In the genomic region with DNA sequence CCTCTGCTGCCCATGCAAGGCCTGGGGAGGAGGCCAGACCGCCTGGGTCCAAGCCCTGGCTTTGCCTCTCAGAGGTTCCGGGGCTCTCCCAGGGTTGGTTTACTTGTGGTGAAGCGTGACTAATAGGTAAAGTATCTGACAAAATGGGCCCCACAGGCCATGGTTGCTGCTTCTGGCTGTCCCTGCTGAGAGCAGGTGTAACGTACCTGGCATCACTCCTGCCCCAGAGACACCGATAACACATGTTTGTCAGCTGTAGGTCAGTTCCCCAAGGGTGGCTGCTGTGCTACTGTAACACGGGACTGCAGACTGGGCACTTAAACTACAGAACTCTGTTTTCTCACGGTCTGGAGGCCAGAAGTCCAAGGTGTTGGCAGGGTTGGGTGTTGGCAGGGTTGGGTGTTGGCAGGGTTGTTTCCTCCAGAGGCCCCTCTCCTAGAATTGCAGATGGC, we compare ENCODE assay signal across 1 cellular context.
TF ChIP-seq lines count a peak whose summit lies in the region.

No MANE protein-coding gene starts in this region.

TF ChIP-seq in WTC11, 78 proteins besides CTCF, POLR2A, EP300 and RAD21 (continued from another document):
- TF ChIP-seq ZNF396 (CRISPR knock-in tag; IDR thresholded peaks at IDR 0.05; ENCODE audit: borderline replicate concordance) (no peak), NR3C1 (CRISPR knock-in tag; conservative IDR thresholded peaks at IDR 0.05; ENCODE audit: low read depth) (no peak), NFE2L1 (CRISPR knock-in tag; IDR thresholded peaks at IDR 0.05) (no peak), ATF1 (CRISPR knock-in tag; IDR thresholded peaks at IDR 0.05) (no peak)
